In genomic region chr10:5684971-5685763, GRCh38 we compare ENCODE assay signal across 1 cellular context.
TF ChIP-seq lines count a peak whose summit lies in the region.

No MANE protein-coding gene starts in this region.

TF ChIP-seq in liver, 16 proteins besides CTCF, POLR2A, EP300 and RAD21 (continued from another document):
- TF ChIP-seq ZBTB33 (IDR thresholded peaks at IDR 0.05) (no peak), YY1 (IDR thresholded peaks at IDR 0.05) (no peak), FOXA2 (IDR thresholded peaks at IDR 0.05) (no peak)
